ENCODE assay signal across 23 cellular contexts in genomic region chr11:62273789-62274275, GRCh38. TPM values are rescaled to one million over a fixed set of nuclear protein-coding genes. Genes with fewer than 3 reads are reported as not detected.
"Had no signal": no experiment of that assay in that cellular context is flagged by ENCODE, and none has a peak within 500 bp of the region (broad histone marks: within the 10 kb centered on the region; RNA-seq: fewer than 3 reads in every experiment).

No MANE protein-coding gene starts in this region.

- H3K4me1 ChIP-seq: heart right ventricle, left lung, upper lobe of left lung had no signal

- H3K4me3 ChIP-seq: heart right ventricle, left lung, upper lobe of left lung had no signal

- H3K27ac ChIP-seq: heart right ventricle, left lung, upper lobe of left lung had no signal

- H3K27me3 ChIP-seq: upper lobe of left lung had no signal

- H3K36me3 Mint-ChIP-seq: activated CD8-positive, alpha-beta memory T cell treated with anti-CD3 and anti-CD28 coated beads, Interleukin-2, amount 10 ng/mL, durations not matched to agents 7 days and 5 days; activated naive CD8-positive, alpha-beta T cell; brain; memory B cell; natural killer cell treated with Interleukin-12 subunit alpha and Interleukin-12 subunit beta and Interleukin-15 and Interleukin-18, amount 100 ng/mL, for 72 hours had no signal

- H3K9me3 Mint-ChIP-seq: activated T-cell treated with anti-CD3 and anti-CD28 coated beads, Interleukin-2, amount 50 U/mL, for 24 hours; central memory CD8-positive, alpha-beta T cell; memory B cell; natural killer cell treated with Interleukin-12 subunit alpha and Interleukin-12 subunit beta and Interleukin-15 and Interleukin-18, amount 100 ng/mL, for 72 hours had no signal

- H3K9me3 ChIP-seq: heart right ventricle, left lung, upper lobe of left lung had no signal

- H3K36me3 ChIP-seq: heart right ventricle, left lung, upper lobe of left lung had no signal

- DNase-seq: activated CD4-positive, alpha-beta T cell treated with anti-CD3 and anti-CD28 coated beads for 1 hour; activated CD4-positive, alpha-beta T cell treated with anti-CD3 and anti-CD28 coated beads, Interleukin-2, amount 50 U/mL, for 48 hours; activated CD8-positive, alpha-beta memory T cell treated with anti-CD3 and anti-CD28 coated beads, Interleukin-2, amount 10 ng/mL, durations not matched to agents 7 days and 5 days; activated effector memory CD4-positive, alpha-beta T cell treated with anti-CD3 and anti-CD28 coated beads, Interleukin-2, amount 50 U/mL, for 16 hours; activated T-cell treated with anti-CD3 and anti-CD28 coated beads, Interleukin-2, amount 50 U/mL, for 24 hours; amygdala; cortex of kidney; effector CD8-positive, alpha-beta T cell; heart right ventricle; left lung; occipital lobe; stimulated activated naive CD4-positive, alpha-beta T cell treated with Interleukin-2 at 50 U/mL for 16 hours; upper lobe of left lung had no signal

- ATAC-seq: activated CD8-positive, alpha-beta memory T cell treated with anti-CD3 and anti-CD28 coated beads, Interleukin-2, amount 10 ng/mL, durations not matched to agents 7 days and 5 days; heart right ventricle; left lung; natural killer cell treated with Interleukin-12 subunit alpha and Interleukin-12 subunit beta and Interleukin-15 and Interleukin-18, amount 100 ng/mL, for 72 hours; sciatic nerve had no signal

- H3K4me3 Mint-ChIP-seq: activated CD8-positive, alpha-beta memory T cell treated with anti-CD3 and anti-CD28 coated beads, Interleukin-2, amount 10 ng/mL, durations not matched to agents 7 days and 5 days; activated naive CD8-positive, alpha-beta T cell; activated T-cell treated with anti-CD3 and anti-CD28 coated beads, Interleukin-2, amount 50 U/mL, for 24 hours; brain; central memory CD8-positive, alpha-beta T cell; memory B cell; natural killer cell treated with Interleukin-12 subunit alpha and Interleukin-12 subunit beta and Interleukin-15 and Interleukin-18, amount 100 ng/mL, for 72 hours had no signal

- H3K27ac Mint-ChIP-seq: activated CD8-positive, alpha-beta memory T cell treated with anti-CD3 and anti-CD28 coated beads, Interleukin-2, amount 10 ng/mL, durations not matched to agents 7 days and 5 days; activated naive CD8-positive, alpha-beta T cell; activated T-cell treated with anti-CD3 and anti-CD28 coated beads, Interleukin-2, amount 50 U/mL, for 24 hours; brain; memory B cell; natural killer cell treated with Interleukin-12 subunit alpha and Interleukin-12 subunit beta and Interleukin-15 and Interleukin-18, amount 100 ng/mL, for 72 hours; progenitor cell of endocrine pancreas had no signal

- H3K4me1 Mint-ChIP-seq: activated CD8-positive, alpha-beta memory T cell treated with anti-CD3 and anti-CD28 coated beads, Interleukin-2, amount 10 ng/mL, durations not matched to agents 7 days and 5 days; brain; central memory CD8-positive, alpha-beta T cell; memory B cell had no signal

RNA-seq across cellular contexts. Expression of gene SCGB2A2, which starts 3.9 kb away (rescaled TPM):
- total RNA-seq: activated CD8-positive, alpha-beta memory T cell treated with anti-CD3 and anti-CD28 coated beads, Interleukin-2, amount 10 ng/mL, durations not matched to agents 7 days and 5 days; fibroblast of lung; frontal cortex; heart right ventricle; left lung; natural killer cell treated with Interleukin-12 subunit alpha and Interleukin-12 subunit beta and Interleukin-15 and Interleukin-18, amount 100 ng/mL, for 72 hours; occipital lobe; progenitor cell of endocrine pancreas; sciatic nerve; temporal lobe; upper lobe of left lung had no signal

RNA-seq across cellular contexts. Expression of gene SCGB1D4, which starts 25.0 kb away (rescaled TPM):
- total RNA-seq: activated CD8-positive, alpha-beta memory T cell treated with anti-CD3 and anti-CD28 coated beads, Interleukin-2, amount 10 ng/mL, durations not matched to agents 7 days and 5 days; fibroblast of lung; frontal cortex; heart right ventricle; left lung; natural killer cell treated with Interleukin-12 subunit alpha and Interleukin-12 subunit beta and Interleukin-15 and Interleukin-18, amount 100 ng/mL, for 72 hours; occipital lobe; progenitor cell of endocrine pancreas; sciatic nerve; temporal lobe; upper lobe of left lung had no signal

RNA-seq across cellular contexts. Expression of gene SCGB1D2, which starts 31.8 kb away (rescaled TPM):
- total RNA-seq: activated CD8-positive, alpha-beta memory T cell treated with anti-CD3 and anti-CD28 coated beads, Interleukin-2, amount 10 ng/mL, durations not matched to agents 7 days and 5 days; fibroblast of lung; frontal cortex; left lung; natural killer cell treated with Interleukin-12 subunit alpha and Interleukin-12 subunit beta and Interleukin-15 and Interleukin-18, amount 100 ng/mL, for 72 hours; occipital lobe; progenitor cell of endocrine pancreas; sciatic nerve; temporal lobe; upper lobe of left lung had no signal
